1 cellular context compared by ENCODE assay signal in genomic region chr9:107282759-107283620, GRCh38.
TF ChIP-seq lines count a peak whose summit lies in the region.

TSS of gene RAD23B (plus strand) at chr9:107283279. CDS start at chr9:107283630, 351 bp downstream.

TF ChIP-seq in HepG2, 621 proteins besides CTCF, POLR2A, EP300 and RAD21 (continued from another document and continues in another):
- TF ChIP-seq STAT6 (CRISPR knock-in tag; IDR thresholded peaks at IDR 0.05; ENCODE audit: borderline replicate concordance) (peak; percentile 77; the same call in 1 of the 2 replicates), ZNF296 (CRISPR knock-in tag; conservative IDR thresholded peaks at IDR 0.05) (no peak), AKNA (CRISPR knock-in tag; IDR thresholded peaks at IDR 0.05; ENCODE audit: borderline replicate concordance) (no peak), CC2D1A (CRISPR knock-in tag; IDR thresholded peaks at IDR 0.05) (no peak), ZNF496 (CRISPR knock-in tag; IDR thresholded peaks at IDR 0.05; ENCODE audit: insufficient replicate concordance) (no peak), ATF3 (CRISPR knock-in tag; IDR thresholded peaks at IDR 0.05) (no peak; the same call in 1 of the 2 replicates), ZNF7 (CRISPR knock-in tag; IDR thresholded peaks at IDR 0.05) (no peak), PHF21A (CRISPR knock-in tag; IDR thresholded peaks at IDR 0.05) (peak; percentile 28; the same call in 1 of the 2 replicates), TCF7 (IDR thresholded peaks at IDR 0.05; ENCODE audit: low read depth) (no peak), ZNF672 (CRISPR knock-in tag; IDR thresholded peaks at IDR 0.05) (no peak), BRD4 (CRISPR knock-in tag; IDR thresholded peaks at IDR 0.05) (peak; percentile 84; the same call in 1 of the 2 replicates), ZNF670 (CRISPR knock-in tag; IDR thresholded peaks at IDR 0.05; ENCODE audit: borderline replicate concordance) (peak; percentile 91; the same call in 1 of the 2 replicates), ZNF83 (CRISPR knock-in tag; IDR thresholded peaks at IDR 0.05; ENCODE audit: borderline replicate concordance) (peak; percentile 63; the same call in 1 of the 2 replicates), UBTF (CRISPR knock-in tag; IDR thresholded peaks at IDR 0.05) (peak; percentile 84), HDAC2 (CRISPR knock-in tag; IDR thresholded peaks at IDR 0.05) (no peak), ZNF772 (CRISPR knock-in tag; IDR thresholded peaks at IDR 0.05) (no peak), GZF1 (CRISPR knock-in tag; IDR thresholded peaks at IDR 0.05) (0 out of 2 replicates have a peak, but pooled peaks have one; percentile 49), RFX3 (CRISPR knock-in tag; IDR thresholded peaks at IDR 0.05) (peak; percentile 45; the same call in 1 of the 2 replicates), ZGPAT (CRISPR knock-in tag; IDR thresholded peaks at IDR 0.05) (peak; percentile 85), ZNF850 (CRISPR knock-in tag; conservative IDR thresholded peaks at IDR 0.05) (0 out of 2 replicates have a peak, but pooled peaks have one; percentile 19), SRSF9 (IDR thresholded peaks at IDR 0.05; ENCODE audit: borderline replicate concordance, insufficient read depth, low read depth, low read length, poor library complexity, severe bottlenecking) (no peak), HOMEZ (CRISPR knock-in tag; IDR thresholded peaks at IDR 0.05; ENCODE audit: low read depth) (peak; percentile 33; the same call in 1 of the 2 replicates), ZNF564 (CRISPR knock-in tag; IDR thresholded peaks at IDR 0.05) (peak; percentile 52), ARHGAP35 (CRISPR knock-in tag; IDR thresholded peaks at IDR 0.05; ENCODE audit: borderline replicate concordance) (peak; percentile 75; the same call in 1 of the 2 replicates), PHF20 (CRISPR knock-in tag; IDR thresholded peaks at IDR 0.05) (peak; percentile 44; the same call in 1 of the 2 replicates), GLMP (CRISPR knock-in tag; IDR thresholded peaks at IDR 0.05; ENCODE audit: borderline replicate concordance) (no peak), SNAPC5 (CRISPR knock-in tag; IDR thresholded peaks at IDR 0.05; ENCODE audit: borderline replicate concordance) (peak; percentile 5; the same call in 1 of the 2 replicates), ZNF724P (CRISPR knock-in tag; IDR thresholded peaks at IDR 0.05; ENCODE audit: borderline replicate concordance) (peak; percentile 51; the same call in 1 of the 2 replicates), CSRNP1 (CRISPR knock-in tag; IDR thresholded peaks at IDR 0.05) (peak; percentile 73), ZBTB34 (CRISPR knock-in tag; IDR thresholded peaks at IDR 0.05) (peak; percentile 27; the same call in 1 of the 2 replicates), ZNF709 (CRISPR knock-in tag; IDR thresholded peaks at IDR 0.05) (peak; percentile 50), PLSCR1 (CRISPR knock-in tag; IDR thresholded peaks at IDR 0.05; ENCODE audit: borderline replicate concordance) (no peak), ZHX1 (CRISPR knock-in tag; IDR thresholded peaks at IDR 0.05; ENCODE audit: low read depth) (peak; percentile 40)
